Comparison of ENCODE assay signal across 15 cellular contexts in the genomic region with DNA sequence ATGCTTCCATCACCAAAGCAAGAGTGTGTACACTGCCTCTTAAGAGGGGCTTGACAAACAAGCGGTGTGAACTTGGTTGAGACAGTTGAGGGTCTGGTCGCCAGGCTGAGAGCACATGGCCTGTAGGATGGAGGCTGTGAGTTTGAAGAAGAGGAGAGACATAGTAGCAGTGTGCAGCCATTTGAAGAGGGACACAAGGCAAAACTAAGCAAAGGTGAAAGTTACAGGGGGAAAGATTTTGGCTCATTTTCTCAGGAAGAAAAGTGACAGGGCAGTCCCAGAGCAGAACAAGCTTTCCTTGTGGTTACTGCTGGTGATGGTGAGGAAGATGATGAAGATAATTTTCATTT.
"Had no signal": no experiment of that assay in that cellular context is flagged by ENCODE, and none has a peak within 500 bp of the region (broad histone marks: within the 10 kb centered on the region; RNA-seq: fewer than 3 reads in every experiment).

No MANE protein-coding gene starts in this region.

- DNase-seq: activated B cell treated with CpG ODN at 0.5 μM for 24 hours; activated CD4-positive, alpha-beta T cell treated with anti-CD3 and anti-CD28 coated beads, Interleukin-2, amount 10 ng/mL, durations not matched to agents 7 days and 5 days; activated CD8-positive, alpha-beta memory T cell treated with anti-CD3 and anti-CD28 coated beads, Interleukin-2, amount 10 ng/mL, durations not matched to agents 7 days and 5 days; activated T-cell treated with anti-CD3 and anti-CD28 coated beads, Interleukin-2, amount 50 U/mL, for 4 hours; central memory CD4-positive, alpha-beta T cell; cortex of kidney; kidney; naive B cell; small intestine had no signal

- H3K36me3 Mint-ChIP-seq: naive B cell; stimulated activated effector memory CD8-positive, alpha-beta T cell treated with anti-CD3 and anti-CD28 coated beads, Interleukin-12 subunit alpha, Interleukin-12 subunit beta, amount 100 ng/mL, for 72 hours; type B pancreatic cell had no signal

- H3K4me3 Mint-ChIP-seq: activated B cell treated with CpG ODN at 0.5 μM for 24 hours; activated CD4-positive, alpha-beta T cell treated with anti-CD3 and anti-CD28 coated beads, Interleukin-2, amount 10 ng/mL, durations not matched to agents 7 days and 5 days; activated CD8-positive, alpha-beta memory T cell treated with anti-CD3 and anti-CD28 coated beads, Interleukin-2, amount 10 ng/mL, durations not matched to agents 7 days and 5 days; activated T-cell treated with anti-CD3 and anti-CD28 coated beads, Interleukin-2, amount 50 U/mL, for 4 hours; naive B cell; stimulated activated effector memory CD8-positive, alpha-beta T cell treated with anti-CD3 and anti-CD28 coated beads, Interleukin-12 subunit alpha, Interleukin-12 subunit beta, amount 100 ng/mL, for 72 hours; type B pancreatic cell had no signal

- H3K9me3 Mint-ChIP-seq: activated B cell treated with CpG ODN at 0.5 μM for 24 hours; activated CD4-positive, alpha-beta T cell treated with anti-CD3 and anti-CD28 coated beads, Interleukin-2, amount 10 ng/mL, durations not matched to agents 7 days and 5 days; activated T-cell treated with anti-CD3 and anti-CD28 coated beads, Interleukin-2, amount 50 U/mL, for 4 hours; naive B cell; stimulated activated effector memory CD8-positive, alpha-beta T cell treated with anti-CD3 and anti-CD28 coated beads, Interleukin-12 subunit alpha, Interleukin-12 subunit beta, amount 100 ng/mL, for 72 hours; type B pancreatic cell had no signal

- H3K27ac Mint-ChIP-seq: activated B cell treated with CpG ODN at 0.5 μM for 24 hours; activated CD4-positive, alpha-beta T cell treated with anti-CD3 and anti-CD28 coated beads, Interleukin-2, amount 10 ng/mL, durations not matched to agents 7 days and 5 days; activated CD8-positive, alpha-beta memory T cell treated with anti-CD3 and anti-CD28 coated beads, Interleukin-2, amount 10 ng/mL, durations not matched to agents 7 days and 5 days; stimulated activated effector memory CD8-positive, alpha-beta T cell treated with anti-CD3 and anti-CD28 coated beads, Interleukin-12 subunit alpha, Interleukin-12 subunit beta, amount 100 ng/mL, for 72 hours had no signal

- ATAC-seq: activated CD8-positive, alpha-beta memory T cell treated with anti-CD3 and anti-CD28 coated beads, Interleukin-2, amount 10 ng/mL, durations not matched to agents 7 days and 5 days had no signal

- H3K27me3 Mint-ChIP-seq: activated B cell treated with CpG ODN at 0.5 μM for 24 hours; activated CD4-positive, alpha-beta T cell treated with anti-CD3 and anti-CD28 coated beads, Interleukin-2, amount 10 ng/mL, durations not matched to agents 7 days and 5 days; activated CD8-positive, alpha-beta memory T cell treated with anti-CD3 and anti-CD28 coated beads, Interleukin-2, amount 10 ng/mL, durations not matched to agents 7 days and 5 days; naive B cell had no signal

- H3K4me1 Mint-ChIP-seq: activated B cell treated with CpG ODN at 0.5 μM for 24 hours, naive B cell had no signal

- H3K27ac ChIP-seq: hepatocyte, neutrophil, right atrium auricular region, SJSA1 had no signal

- H3K9me3 ChIP-seq: neutrophil, right atrium auricular region, SJSA1 had no signal
